ENCODE assay signal across 22 cellular contexts in the genomic region with DNA sequence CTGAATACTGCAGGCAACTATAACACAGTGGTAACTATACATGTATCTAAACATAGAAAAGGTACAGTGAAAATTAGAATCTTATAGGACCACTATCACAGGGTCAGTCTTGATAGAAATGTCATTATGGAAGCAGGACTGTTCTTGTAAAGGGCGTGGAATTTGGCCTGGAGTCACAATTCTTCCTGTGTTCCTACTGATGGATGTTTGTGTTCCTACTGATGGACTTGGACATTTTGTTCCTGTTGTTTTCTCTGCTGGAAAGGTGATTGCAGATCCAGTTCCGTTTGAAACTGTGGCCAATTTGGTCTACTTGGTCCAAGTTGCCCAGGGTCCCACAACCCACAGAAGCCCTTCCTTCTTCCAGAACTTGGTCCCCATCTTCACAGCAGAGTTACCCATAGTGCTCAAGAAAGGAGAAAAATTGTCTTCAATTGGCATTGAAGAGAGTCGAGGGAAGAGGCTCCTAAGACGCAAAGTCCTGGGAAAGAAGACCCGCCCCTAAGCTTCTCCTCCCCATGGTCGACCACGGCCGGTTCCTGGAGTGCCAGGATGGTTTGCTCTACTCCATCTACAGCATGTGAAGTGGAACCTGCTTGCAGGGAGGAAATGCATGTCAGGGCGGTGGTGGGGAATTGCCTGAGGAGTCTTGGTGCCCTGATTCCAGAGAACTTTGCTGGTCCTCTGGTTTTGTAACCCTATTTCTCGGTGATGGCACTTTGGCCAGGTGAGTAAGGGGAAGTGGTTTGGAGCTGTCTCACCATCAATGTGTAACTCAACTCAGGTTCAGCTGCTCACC.
DNase-seq lines count a peak whose midpoint lies in the region; ATAC-seq, FAIRE-seq and TF ChIP-seq lines count a peak whose summit lies in the region.
"Had no signal": no experiment of that assay in that cellular context is flagged by ENCODE, and none has a peak within 500 bp of the region (broad histone marks: within the 10 kb centered on the region; RNA-seq: fewer than 3 reads in every experiment).

No MANE protein-coding gene starts in this region.

- intact Hi-C loops in activated CD4-positive, alpha-beta memory T cell treated with anti-CD3 and anti-CD28 coated beads for 36 hours (cut with micrococcal nuclease) = no loop called here
- intact Hi-C loops in Right ventricle myocardium inferior (cut with DNase I) (no loop called here), left ventricle myocardium inferior (cut with micrococcal nuclease) (no loop called here), sigmoid colon (cut with DNase I) (no loop called here)

- no peaks in the 10 kb centered on the region for H3K4me1 ChIP-seq in left ventricle myocardium inferior
- H3K4me1 ChIP-seq in astrocyte (ENCODE audit: insufficient read depth, low read length) = no peaks in the 10 kb centered on the region
- peaks cover 0 to 14% (median 5%) of the 10 kb centered on the region in 4 donors for H3K4me1 ChIP-seq in sigmoid colon
- H3K4me1 ChIP-seq: A549; BLaER1 treated with 17β-estradiol and CSF1 and Interleukin-3, amounts not matched to agents 10 nM and 100 nM; Caco-2 had no signal

- TF ChIP-seq POLR2A in sigmoid colon (IDR thresholded peaks at IDR 0.05) = no peak

- H3K9me3 Mint-ChIP-seq in activated CD4-positive, alpha-beta memory T cell treated with anti-CD3 and anti-CD28 coated beads, Interleukin-2, amount 10 ng/mL, durations not matched to agents 7 days and 5 days = no peaks in the 10 kb centered on the region
- no peaks in the 10 kb centered on the region for H3K9me3 Mint-ChIP-seq in activated CD4-positive, alpha-beta memory T cell treated with anti-CD3 and anti-CD28 coated beads for 36 hours
- no peaks in the 10 kb centered on the region for H3K9me3 Mint-ChIP-seq in astrocyte (ENCODE audit: unreplicated experiment)
- H3K9me3 Mint-ChIP-seq: CD4-positive, alpha-beta T cell; CD8-positive, alpha-beta T cell had no signal

- no peaks in the 10 kb centered on the region for H4K20me1 ChIP-seq in astrocyte (ENCODE audit: insufficient read depth, low read length)
- H4K20me1 ChIP-seq: BLaER1 treated with 17β-estradiol and CSF1 and Interleukin-3, amounts not matched to agents 10 nM and 100 nM had no signal

- no peak for TF ChIP-seq CTCF in left ventricle myocardium inferior (IDR thresholded peaks at IDR 0.05; ENCODE audit: borderline replicate concordance)
- no peak for TF ChIP-seq CTCF in astrocyte (IDR thresholded peaks at IDR 0.05; ENCODE audit: insufficient read depth, low read depth, low read length)
- no peak for TF ChIP-seq CTCF in sigmoid colon (IDR thresholded peaks at IDR 0.05)

- no peak overlapping the region for H3K4me2 ChIP-seq in astrocyte (ENCODE audit: low read length)
- H3K4me2 ChIP-seq: A549; BLaER1 treated with 17β-estradiol and CSF1 and Interleukin-3, amounts not matched to agents 10 nM and 100 nM had no signal

- no peaks in the 10 kb centered on the region for H3K27me3 Mint-ChIP-seq in activated CD4-positive, alpha-beta memory T cell treated with anti-CD3 and anti-CD28 coated beads, Interleukin-2, amount 10 ng/mL, durations not matched to agents 7 days and 5 days
- H3K27me3 Mint-ChIP-seq in activated CD4-positive, alpha-beta memory T cell treated with anti-CD3 and anti-CD28 coated beads for 36 hours = peaks cover 6% of the 10 kb centered on the region
- H3K27me3 Mint-ChIP-seq in astrocyte (ENCODE audit: low read depth, unreplicated experiment) = peaks cover 15% of the 10 kb centered on the region

- H3K79me2 ChIP-seq in astrocyte (ENCODE audit: insufficient read depth, low read length) = no peaks in the 10 kb centered on the region

- no peak overlapping the region for H3K9ac ChIP-seq in astrocyte (ENCODE audit: low read length)
- H3K9ac ChIP-seq: BLaER1 treated with 17β-estradiol and CSF1 and Interleukin-3, amounts not matched to agents 10 nM and 100 nM had no signal

- FAIRE-seq in astrocyte (lab: Jason Lieb, UNC) = no peak
- FAIRE-seq: A549, D721Med, G401.6, GM12891, GM19239 had no signal

- no peaks in the 10 kb centered on the region for H3K36me3 Mint-ChIP-seq in activated CD4-positive, alpha-beta memory T cell treated with anti-CD3 and anti-CD28 coated beads, Interleukin-2, amount 10 ng/mL, durations not matched to agents 7 days and 5 days (ENCODE audit: low read depth)
- H3K36me3 Mint-ChIP-seq in activated CD4-positive, alpha-beta memory T cell treated with anti-CD3 and anti-CD28 coated beads for 36 hours = no peaks in the 10 kb centered on the region
- H3K36me3 Mint-ChIP-seq in astrocyte (ENCODE audit: low read depth, unreplicated experiment) = no peaks in the 10 kb centered on the region
- H3K36me3 Mint-ChIP-seq: CD8-positive, alpha-beta T cell had no signal

- ATAC-seq in Right ventricle myocardium inferior = no peak
- ATAC-seq: CD8-positive, alpha-beta T cell had no signal

- DNase-seq in activated CD4-positive, alpha-beta memory T cell treated with anti-CD3 and anti-CD28 coated beads, Interleukin-2, amount 10 ng/mL, durations not matched to agents 7 days and 5 days = peak; percentile 6
- no peak for DNase-seq in activated CD4-positive, alpha-beta memory T cell treated with anti-CD3 and anti-CD28 coated beads for 36 hours
- DNase-seq in Right ventricle myocardium inferior (ENCODE audit: missing footprints) = peak; percentile 34
- DNase-seq in left ventricle myocardium inferior = no peak
- no peak for DNase-seq in astrocyte (ENCODE audit: low read depth)
- peak; percentile 19 for DNase-seq in sigmoid colon
- DNase-seq in NCI-H2081 (lab: John Stamatoyannopoulos, UW) = no peak
- DNase-seq: AML-193; CD4-positive, alpha-beta T cell; CD8-positive, alpha-beta T cell; DMS79 treated with DMSO at 0.1 percent for 48 hours; GF-D8 had no signal

- no peak overlapping the region for H3K27ac Mint-ChIP-seq in activated CD4-positive, alpha-beta memory T cell treated with anti-CD3 and anti-CD28 coated beads, Interleukin-2, amount 10 ng/mL, durations not matched to agents 7 days and 5 days
- H3K27ac Mint-ChIP-seq in activated CD4-positive, alpha-beta memory T cell treated with anti-CD3 and anti-CD28 coated beads for 36 hours = no peak overlapping the region
- peak overlapping the region; percentile 50 for H3K27ac Mint-ChIP-seq in astrocyte (ENCODE audit: unreplicated experiment)
- H3K27ac Mint-ChIP-seq: B cell; CD4-positive, alpha-beta T cell; CD8-positive, alpha-beta T cell had no signal

- H3K4me1 Mint-ChIP-seq in activated CD4-positive, alpha-beta memory T cell treated with anti-CD3 and anti-CD28 coated beads, Interleukin-2, amount 10 ng/mL, durations not matched to agents 7 days and 5 days = peaks cover 3% of the 10 kb centered on the region
- H3K4me1 Mint-ChIP-seq in activated CD4-positive, alpha-beta memory T cell treated with anti-CD3 and anti-CD28 coated beads for 36 hours (ENCODE audit: low read depth) = no peaks in the 10 kb centered on the region
- no peaks in the 10 kb centered on the region for H3K4me1 Mint-ChIP-seq in astrocyte (ENCODE audit: low read depth, unreplicated experiment)
- H3K4me1 Mint-ChIP-seq: B cell had no signal

- no peak overlapping the region for H3K4me3 Mint-ChIP-seq in activated CD4-positive, alpha-beta memory T cell treated with anti-CD3 and anti-CD28 coated beads, Interleukin-2, amount 10 ng/mL, durations not matched to agents 7 days and 5 days
- H3K4me3 Mint-ChIP-seq in activated CD4-positive, alpha-beta memory T cell treated with anti-CD3 and anti-CD28 coated beads for 36 hours = no peak overlapping the region
- H3K4me3 Mint-ChIP-seq in astrocyte (ENCODE audit: unreplicated experiment) = no peak overlapping the region
- H3K4me3 Mint-ChIP-seq: B cell; CD4-positive, alpha-beta T cell; CD8-positive, alpha-beta T cell had no signal

- CTCF ChIA-PET in activated CD4-positive, alpha-beta memory T cell treated with anti-CD3 and anti-CD28 coated beads, Interleukin-2, amount 10 ng/mL, durations not matched to agents 7 days and 5 days (lab: Charles Lee) = no interaction called here
- CTCF ChIA-PET in activated CD4-positive, alpha-beta memory T cell treated with anti-CD3 and anti-CD28 coated beads for 36 hours (lab: Charles Lee) = no interaction called here

- H3K27ac ChIP-seq in left ventricle myocardium inferior (replicated peaks) (no peak overlapping the region), astrocyte (ENCODE audit: low read depth, low read length) (no peak overlapping the region), sigmoid colon (no peak overlapping the region)
- H3K27ac ChIP-seq: 22Rv1; A549; BLaER1 treated with 17β-estradiol and CSF1 and Interleukin-3, amounts not matched to agents 10 nM and 100 nM; C4-2B had no signal

- no peak overlapping the region for H3K4me3 ChIP-seq in left ventricle myocardium inferior
- H3K4me3 ChIP-seq in astrocyte (ENCODE audit: insufficient read depth, low read depth, low read length) = no peak overlapping the region
- no peak overlapping the region for H3K4me3 ChIP-seq in sigmoid colon
- H3K4me3 ChIP-seq: A549; BLaER1 treated with 17β-estradiol and CSF1 and Interleukin-3, amounts not matched to agents 10 nM and 100 nM had no signal

- no peak overlapping the region for H2AFZ ChIP-seq in astrocyte (ENCODE audit: low read depth, low read length)

- H3K9me3 ChIP-seq in left ventricle myocardium inferior (replicated peaks) (no peaks in the 10 kb centered on the region), astrocyte (ENCODE audit: insufficient read depth, low read depth, low read length) (no peaks in the 10 kb centered on the region), sigmoid colon (no peaks in the 10 kb centered on the region)
- H3K9me3 ChIP-seq: A549; BLaER1 treated with 17β-estradiol and CSF1 and Interleukin-3, amounts not matched to agents 10 nM and 100 nM; Caco-2 had no signal

- H3K27me3 ChIP-seq in left ventricle myocardium inferior (ENCODE audit: low read depth) (no peaks in the 10 kb centered on the region), astrocyte (ENCODE audit: insufficient read depth, low read length) (no peaks in the 10 kb centered on the region), sigmoid colon (no peaks in the 10 kb centered on the region)
- H3K27me3 ChIP-seq: BLaER1 treated with 17β-estradiol and CSF1 and Interleukin-3, amounts not matched to agents 10 nM and 100 nM had no signal

- H3K36me3 ChIP-seq in left ventricle myocardium inferior (no peaks in the 10 kb centered on the region), astrocyte (ENCODE audit: insufficient read depth, low read length) (no peaks in the 10 kb centered on the region), sigmoid colon (no peaks in the 10 kb centered on the region)
- H3K36me3 ChIP-seq: BLaER1 treated with 17β-estradiol and CSF1 and Interleukin-3, amounts not matched to agents 10 nM and 100 nM had no signal

- 87 to 91% methylated on average over 10 of the region's 10 CpGs for WGBS in sigmoid colon, 2 donors

- POLR2A ChIA-PET in activated CD4-positive, alpha-beta memory T cell treated with anti-CD3 and anti-CD28 coated beads, Interleukin-2, amount 10 ng/mL, durations not matched to agents 7 days and 5 days (lab: Charles Lee) = no interaction called here
- POLR2A ChIA-PET in activated CD4-positive, alpha-beta memory T cell treated with anti-CD3 and anti-CD28 coated beads for 36 hours (lab: Charles Lee) = no interaction called here

- TF ChIP-seq EP300 in sigmoid colon (IDR thresholded peaks at IDR 0.05) = no peak

Comparison
In these comparisons a context has a peak if more than half of its experiments do, and no peak if none do; other contexts are left out.
1. DNase-seq: peak in activated CD4-positive, alpha-beta memory T cell treated with anti-CD3 and anti-CD28 coated beads, Interleukin-2, amount 10 ng/mL, durations not matched to agents 7 days and 5 days (single experiment), Right ventricle myocardium inferior (single experiment) and sigmoid colon (single experiment); none in activated CD4-positive, alpha-beta memory T cell treated with anti-CD3 and anti-CD28 coated beads for 36 hours (single experiment), left ventricle myocardium inferior (single experiment), astrocyte (single experiment) and NCI-H2081 (0 of 2).